1 cellular context compared by ENCODE assay signal in genomic region chr5:163505475-163506457, GRCh38.
TF ChIP-seq lines count a peak whose summit lies in the region.

TSS of gene MAT2B (plus strand) at chr5:163505619. CDS start at chr5:163505687, 68 bp downstream.

TF ChIP-seq in HEK293, 187 proteins besides CTCF, POLR2A, EP300 and RAD21 (continued from another document):
- TF ChIP-seq ZSCAN4 (tag by site-specific recombination; IDR thresholded peaks at IDR 0.05) (no peak), ZNF23 (tag by site-specific recombination; IDR thresholded peaks at IDR 0.05; ENCODE audit: borderline replicate concordance) (no peak), ZNF488 (tag by site-specific recombination; IDR thresholded peaks at IDR 0.05) (no peak), SP3 (tag by site-specific recombination; IDR thresholded peaks at IDR 0.05) (peak; percentile 88), MYNN (tag by site-specific recombination; IDR thresholded peaks at IDR 0.05; ENCODE audit: borderline replicate concordance) (no peak), MEIS1 (CRISPR knock-in tag; IDR thresholded peaks at IDR 0.05; ENCODE audit: borderline replicate concordance) (no peak), ZNF223 (tag by site-specific recombination; IDR thresholded peaks at IDR 0.05) (no peak), ZNF426 (tag by site-specific recombination; IDR thresholded peaks at IDR 0.05) (0 out of 2 replicates have a peak, but pooled peaks have one; percentile 5), PRDM4 (tag by site-specific recombination; IDR thresholded peaks at IDR 0.05) (peak; percentile 37; the same call in 1 of the 2 replicates), ZBTB26 (tag by site-specific recombination; optimal IDR thresholded peaks at IDR 0.05) (peak; percentile 89), PBX3 (CRISPR knock-in tag; IDR thresholded peaks at IDR 0.05) (0 out of 2 replicates have a peak, but pooled peaks have one; percentile 71), ZBTB20 (tag by site-specific recombination; IDR thresholded peaks at IDR 0.05) (peak; percentile 99), KLF9 (tag by site-specific recombination; IDR thresholded peaks at IDR 0.05; ENCODE audit: low read depth) (peak; percentile 68; the same call in 1 of the 2 replicates), ZNF140 (tag by site-specific recombination; IDR thresholded peaks at IDR 0.05) (no peak), ZNF174 (tag by site-specific recombination; IDR thresholded peaks at IDR 0.05) (no peak), KLF8 (tag by site-specific recombination; IDR thresholded peaks at IDR 0.05) (peak; percentile 94), SP2 (tag by site-specific recombination; IDR thresholded peaks at IDR 0.05) (peak; percentile 98), ZNF555 (tag by site-specific recombination; conservative IDR thresholded peaks at IDR 0.05) (no peak), ZNF112 (tag by site-specific recombination; IDR thresholded peaks at IDR 0.05) (no peak), ZNF19 (tag by site-specific recombination; IDR thresholded peaks at IDR 0.05; ENCODE audit: low read depth) (no peak), ZNF513 (tag by site-specific recombination; IDR thresholded peaks at IDR 0.05) (no peak), ZNF560 (tag by site-specific recombination; IDR thresholded peaks at IDR 0.05; ENCODE audit: borderline replicate concordance) (no peak), RBAK (tag by site-specific recombination; IDR thresholded peaks at IDR 0.05) (no peak), ZNF792 (tag by site-specific recombination; IDR thresholded peaks at IDR 0.05) (no peak), ZNF280C (tag by site-specific recombination; IDR thresholded peaks at IDR 0.05) (no peak)
